In genomic region chr15:99895189-99895955, GRCh38 we compare ENCODE assay signal across 18 cellular contexts.
DNase-seq lines count a peak whose midpoint lies in the region; ATAC-seq and TF ChIP-seq lines count a peak whose summit lies in the region.
"Had no signal": no experiment of that assay in that cellular context is flagged by ENCODE, and none has a peak within 500 bp of the region (broad histone marks: within the 10 kb centered on the region; RNA-seq: fewer than 3 reads in every experiment).

No MANE protein-coding gene starts in this region.

- DNase-seq in dedifferentiated amniotic fluid mesenchymal stem cell (ENCODE audit: extremely low spot score) = peak; percentile 5
- no peak for DNase-seq in sciatic nerve (ENCODE audit: low spot score)
- DNase-seq in NCI-H226 = no peak
- DNase-seq in DMS114 treated with DMSO at 0.1 percent for 48 hours (lab: John Stamatoyannopoulos, UW; ENCODE audit: unreplicated experiment) = no peak
- no peak for DNase-seq in upper lobe of right lung
- DNase-seq: activated CD4-positive, alpha-beta T cell treated with anti-CD3 and anti-CD28 coated beads, Interleukin-2, amount 50 U/mL, for 1 hour; activated T-cell treated with anti-CD3 and anti-CD28 coated beads, Interleukin-2, amount 50 U/mL, for 24 hours; AML-193; Caco-2; GF-D8; glutamatergic neuron; NCI-H1436; NCI-H2227 treated with DMSO at 0.1 percent for 48 hours; substantia nigra had no signal

- intact Hi-C loops in sciatic nerve (cut with DNase I) = no loop called here
- intact Hi-C loops in upper lobe of right lung (cut with DNase I) = no loop called here

- no peaks in the 10 kb centered on the region for H3K9me3 ChIP-seq in upper lobe of right lung
- H3K9me3 ChIP-seq: Caco-2, esophagus muscularis mucosa had no signal

- H3K4me3 ChIP-seq in upper lobe of right lung = no peak overlapping the region
- H3K4me3 ChIP-seq: esophagus muscularis mucosa had no signal

- no peak for TF ChIP-seq CTCF in upper lobe of right lung (IDR thresholded peaks at IDR 0.05)

- H3K36me3 ChIP-seq in upper lobe of right lung = no peaks in the 10 kb centered on the region
- H3K36me3 ChIP-seq: esophagus muscularis mucosa had no signal

- ATAC-seq in GM18858 (IDR thresholded peaks at IDR 0.05; ENCODE audit: unreplicated experiment) = peak; percentile 42
- peak; percentile 68 for ATAC-seq in GM21529 (IDR thresholded peaks at IDR 0.05; ENCODE audit: unreplicated experiment)
- peak; percentile 60 for ATAC-seq in HG02973 (IDR thresholded peaks at IDR 0.05; ENCODE audit: unreplicated experiment)
- ATAC-seq in sciatic nerve = no peak
- no peak for ATAC-seq in upper lobe of right lung

- H3K27ac ChIP-seq in upper lobe of right lung = no peak overlapping the region
- H3K27ac ChIP-seq: esophagus muscularis mucosa had no signal

- no peaks in the 10 kb centered on the region for H3K4me1 ChIP-seq in upper lobe of right lung
- H3K4me1 ChIP-seq: Caco-2, esophagus muscularis mucosa had no signal

- H3K27me3 ChIP-seq in upper lobe of right lung = no peaks in the 10 kb centered on the region
- H3K27me3 ChIP-seq: esophagus muscularis mucosa had no signal

Comparison
In these comparisons a context has a peak if more than half of its experiments do, and no peak if none do; other contexts are left out.
1. ATAC-seq: peak in GM18858 (single experiment), GM21529 (single experiment) and HG02973 (single experiment); none in sciatic nerve (single experiment) and upper lobe of right lung (single experiment).